Comparison of ENCODE assay signal across 9 cellular contexts in genomic region chr21:25562660-25563059, GRCh38. TPM values are rescaled to one million over a fixed set of nuclear protein-coding genes. Genes with fewer than 3 reads are reported as not detected.
DNase-seq lines count a peak whose midpoint lies in the region; ATAC-seq and TF ChIP-seq lines count a peak whose summit lies in the region.
"Had no signal": no experiment of that assay in that cellular context is flagged by ENCODE, and none has a peak within 500 bp of the region (broad histone marks: within the 10 kb centered on the region; RNA-seq: fewer than 3 reads in every experiment).

No MANE protein-coding gene starts in this region.

- H3K27me3 ChIP-seq in DOHH2 (ENCODE audit: control insufficient read depth, low read length) (no peaks in the 10 kb centered on the region), Panc1 (ENCODE audit: control insufficient read depth, insufficient read depth, low read length) (no peaks in the 10 kb centered on the region)

- in situ Hi-C loops in Panc1 (cut with HindIII; ENCODE audit: low pct_unique_long_range_greater_than_20kb, low sequenced_read_pairs) = no loop called here

- H3K4me3 ChIP-seq in DOHH2 (ENCODE audit: low read length) (peak overlapping the region; percentile 84), Panc1 (ENCODE audit: low read depth in 2 of 2, low read length in 2 of 2) (peak overlapping the region; percentile 34 to 48)

- no peaks in the 10 kb centered on the region; the same call in 1 of the 2 replicates for H3F3A ChIP-seq in DOHH2 (ENCODE audit: control insufficient read depth, insufficient read depth)

- no peak for DNase-seq in Panc1 (ENCODE audit: low read depth, low spot score)
- DNase-seq in endothelial cell (ENCODE audit: low spot score) = no peak
- no peak for DNase-seq in progenitor cell of endocrine pancreas (ENCODE audit: low spot score, unreplicated experiment)
- DNase-seq in NCI-H2227 treated with DMSO at 0.1 percent for 48 hours (lab: John Stamatoyannopoulos, UW) = no peak
- DNase-seq in putamen (ENCODE audit: low spot score) = no peak
- DNase-seq in NCI-H2227 (lab: John Stamatoyannopoulos, UW; ENCODE audit: unreplicated experiment) = no peak

- CTCF ChIA-PET in Panc1 (lab: Charles Lee) = no interaction called here

- H3K9me3 ChIP-seq in DOHH2 (ENCODE audit: control insufficient read depth, insufficient read depth, low read length) = no peaks in the 10 kb centered on the region
- no peaks in the 10 kb centered on the region for H3K9me3 ChIP-seq in Panc1 (ENCODE audit: control insufficient read depth, insufficient read depth, low read depth, low read length)

- peak overlapping the region; percentile 76 for H3K4me2 ChIP-seq in DOHH2 (ENCODE audit: low read length)

- H3K27ac Mint-ChIP-seq in endothelial cell (ENCODE audit: unreplicated experiment) = no peak overlapping the region
- no peak overlapping the region for H3K27ac Mint-ChIP-seq in progenitor cell of endocrine pancreas

- ATAC-seq in Panc1 (no peak), GM18907 (IDR thresholded peaks at IDR 0.05; ENCODE audit: unreplicated experiment) (no peak)

- POLR2A ChIA-PET in Panc1 (lab: Charles Lee) = no interaction called here

- H3K27ac ChIP-seq in DOHH2 (ENCODE audit: low read depth, low read length) (peak overlapping the region; percentile 78), Panc1 (ENCODE audit: low read length) (no peak overlapping the region)
- H3K27ac ChIP-seq: cardiac muscle cell had no signal

- peaks cover 44% of the 10 kb centered on the region for H3K36me3 ChIP-seq in DOHH2 (ENCODE audit: control insufficient read depth, low read length)
- no peaks in the 10 kb centered on the region for H3K36me3 ChIP-seq in Panc1 (ENCODE audit: control insufficient read depth, insufficient read depth, low read length)
- H3K36me3 ChIP-seq: cardiac muscle cell had no signal

- H3K27me3 Mint-ChIP-seq in endothelial cell (ENCODE audit: unreplicated experiment) (peaks cover 2% of the 10 kb centered on the region), progenitor cell of endocrine pancreas (peaks cover 40% of the 10 kb centered on the region)

- no peaks in the 10 kb centered on the region for H4K20me1 ChIP-seq in DOHH2 (ENCODE audit: control insufficient read depth, insufficient read depth, low read depth, low read length)

- intact Hi-C loops in Panc1 (cut with micrococcal nuclease; ENCODE audit: unreplicated experiment) = loop anchor here (10.0 kb wide), 1 partner anchor 138 kb away; no protein-coding TSS in a partner anchor

- H3K9me2 ChIP-seq in DOHH2 (replicated peaks; ENCODE audit: control insufficient read depth, low read length) = no peaks in the 10 kb centered on the region

- peaks cover 65% of the 10 kb centered on the region for H3K4me1 ChIP-seq in DOHH2 (ENCODE audit: control insufficient read depth, low read length)
- 0 out of 2 replicates have a peak, but pooled peaks cover 2% of the 10 kb centered on the region for H3K4me1 ChIP-seq in Panc1 (ENCODE audit: control insufficient read depth, insufficient read depth, low read length)

- H3K4me3 Mint-ChIP-seq in endothelial cell (ENCODE audit: unreplicated experiment) (peak overlapping the region; percentile 79), progenitor cell of endocrine pancreas (ENCODE audit: low read depth) (peak overlapping the region; percentile 74)

- peaks cover 14% of the 10 kb centered on the region for H3K4me1 Mint-ChIP-seq in endothelial cell (ENCODE audit: unreplicated experiment)
- H3K4me1 Mint-ChIP-seq in progenitor cell of endocrine pancreas (ENCODE audit: low read depth) = peaks cover 2% of the 10 kb centered on the region

- TF ChIP-seq CTCF in DOHH2 (IDR thresholded peaks at IDR 0.05; ENCODE audit: low read depth, low read length, poor library complexity, severe bottlenecking) (no peak), Panc1 (IDR thresholded peaks at IDR 0.05) (no peak), endothelial cell (IDR thresholded peaks at IDR 0.05; ENCODE audit: unreplicated experiment) (no peak), progenitor cell of endocrine pancreas (IDR thresholded peaks at IDR 0.05; ENCODE audit: unreplicated experiment) (no peak)

- H3K9me3 Mint-ChIP-seq in endothelial cell (ENCODE audit: unreplicated experiment) = no peaks in the 10 kb centered on the region
- no peaks in the 10 kb centered on the region for H3K9me3 Mint-ChIP-seq in progenitor cell of endocrine pancreas (ENCODE audit: low read depth)

- no TSS peak for BruUV-seq in Panc1 (replicated peaks; lab: Mats Ljungman, UMichigan)

- H3K79me2 ChIP-seq in DOHH2 (ENCODE audit: control insufficient read depth, low read length) = peaks cover 58% of the 10 kb centered on the region

- H3K36me3 Mint-ChIP-seq in endothelial cell (ENCODE audit: low read depth, unreplicated experiment) = peaks cover 4% of the 10 kb centered on the region
- H3K36me3 Mint-ChIP-seq in progenitor cell of endocrine pancreas (ENCODE audit: insufficient read depth) = peaks cover 1% of the 10 kb centered on the region

RNA-seq across cellular contexts. Expression of gene MRPL39, which starts 44.6 kb away (rescaled TPM):
- total RNA-seq in Panc1 (2021; ENCODE audit: unreplicated experiment) (24.7 TPM), endothelial cell (ENCODE audit: unreplicated experiment) (25.0 TPM), progenitor cell of endocrine pancreas (29.9 and 30.7 TPM in 2 replicates)
- 14.1 TPM for polyA plus RNA-seq in Panc1 (2012; ENCODE audit: insufficient read length)
